In the genomic region with DNA sequence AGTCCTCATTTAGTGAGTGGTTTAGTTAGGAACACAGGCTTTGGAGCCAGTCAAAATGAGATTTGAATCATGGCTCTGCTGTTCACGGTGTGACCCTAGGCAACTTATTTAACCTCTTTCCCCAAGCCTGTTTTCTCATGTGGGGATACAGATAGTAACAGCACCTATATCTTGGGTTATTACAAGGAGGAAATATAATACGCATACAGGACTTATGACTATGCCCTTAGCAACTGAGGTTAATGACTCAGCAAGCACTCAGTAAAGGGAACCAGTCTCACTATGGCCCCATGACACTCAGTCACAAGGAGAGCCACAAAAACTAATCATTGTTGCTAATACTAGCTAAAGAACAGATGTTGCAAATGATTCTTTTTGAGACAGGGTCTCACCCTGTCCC, we compare ENCODE assay signal across 9 cellular contexts. TPM values are rescaled to one million over a fixed set of nuclear protein-coding genes. Genes with fewer than 3 reads are reported as not detected.
DNase-seq lines count a peak whose midpoint lies in the region; ATAC-seq and TF ChIP-seq lines count a peak whose summit lies in the region.
"Had no signal": no experiment of that assay in that cellular context is flagged by ENCODE, and none has a peak within 500 bp of the region (broad histone marks: within the 10 kb centered on the region; RNA-seq: fewer than 3 reads in every experiment).

No MANE protein-coding gene starts in this region.

- peak overlapping the region; percentile 37 for H3K9ac ChIP-seq in smooth muscle cell (ENCODE audit: low read depth)

- peaks cover 5 to 10% of the 10 kb centered on the region in 2 donors for H3K36me3 Mint-ChIP-seq in activated naive CD4-positive, alpha-beta T cell treated with anti-CD3 and anti-CD28 coated beads, Interleukin-2, amount 50 U/mL, for 72 hours

- H3K9me3 Mint-ChIP-seq in activated naive CD4-positive, alpha-beta T cell treated with anti-CD3 and anti-CD28 coated beads, Interleukin-2, amount 50 U/mL, for 72 hours, result peaks cover 4 to 6% of the 10 kb centered on the region in 2 donors

- no peaks in the 10 kb centered on the region for H4K20me1 ChIP-seq in smooth muscle cell (ENCODE audit: low read depth)

- peak overlapping the region; percentile 77 to 86 for H3K27ac Mint-ChIP-seq in activated naive CD4-positive, alpha-beta T cell treated with anti-CD3 and anti-CD28 coated beads, Interleukin-2, amount 50 U/mL, for 72 hours

- no peaks in the 10 kb centered on the region for H3K36me3 ChIP-seq in smooth muscle cell (ENCODE audit: low read depth)
- H3K36me3 ChIP-seq in SJCRH30, result no peaks in the 10 kb centered on the region

- DNase-seq in A172 (ENCODE audit: low spot score), result peak; percentile 82
- peak in 1 of 2 donors; percentile 31 for DNase-seq in activated naive CD4-positive, alpha-beta T cell treated with anti-CD3 and anti-CD28 coated beads, Interleukin-2, amount 50 U/mL, for 72 hours (ENCODE audit: low spot score in 2 of 2)
- no peak for DNase-seq in smooth muscle cell (lab: John Stamatoyannopoulos, UW; ENCODE audit: unreplicated experiment)
- no peak for DNase-seq in SJCRH30
- no peak for DNase-seq in NCI-H446 (lab: John Stamatoyannopoulos, UW)
- DNase-seq in DMS153 treated with DMSO at 0.1 percent for 48 hours (lab: John Stamatoyannopoulos, UW; ENCODE audit: unreplicated experiment), result no peak
- DNase-seq: right cardiac atrium had no signal

- H3K27me3 ChIP-seq in smooth muscle cell (ENCODE audit: low read depth) (no peaks in the 10 kb centered on the region), SJCRH30 (no peaks in the 10 kb centered on the region)

- no peaks in the 10 kb centered on the region for H3K79me2 ChIP-seq in smooth muscle cell (ENCODE audit: low read depth)

- H3K27ac ChIP-seq in smooth muscle cell (ENCODE audit: low read depth), result peak overlapping the region; percentile 64
- H3K27ac ChIP-seq in SJCRH30, result no peak overlapping the region

- H3K4me1 ChIP-seq in smooth muscle cell (ENCODE audit: low read depth), result no peaks in the 10 kb centered on the region
- H3K4me1 ChIP-seq in SJCRH30, result peaks cover 34% of the 10 kb centered on the region

- H3K9me3 ChIP-seq in smooth muscle cell (replicated peaks; ENCODE audit: low read depth), result no peaks in the 10 kb centered on the region
- no peaks in the 10 kb centered on the region for H3K9me3 ChIP-seq in SJCRH30 (replicated peaks)

- no peak for TF ChIP-seq CTCF in smooth muscle cell (IDR thresholded peaks at IDR 0.05; ENCODE audit: borderline replicate concordance, insufficient read depth, poor library complexity, severe bottlenecking)

- no peak overlapping the region for H2AFZ ChIP-seq in smooth muscle cell (ENCODE audit: low read depth)

- no peak overlapping the region for H3K4me2 ChIP-seq in smooth muscle cell

- WGBS in smooth muscle cell (ENCODE audit: low lambda C conversion rate), result 73% methylated on average over 2 of the region's 2 CpGs

- ATAC-seq in GM19025 (IDR thresholded peaks at IDR 0.05; ENCODE audit: low read depth, unreplicated experiment) (peak; percentile 84), HG03439 (IDR thresholded peaks at IDR 0.05; ENCODE audit: unreplicated experiment) (peak; percentile 70)
- ATAC-seq in activated naive CD4-positive, alpha-beta T cell treated with anti-CD3 and anti-CD28 coated beads, Interleukin-2, amount 50 U/mL, for 72 hours, result peak; percentile 89 to 94

- no peak overlapping the region for H3K4me3 ChIP-seq in smooth muscle cell
- no peak overlapping the region for H3K4me3 ChIP-seq in SJCRH30

- no peaks in the 10 kb centered on the region for H3F3A ChIP-seq in smooth muscle cell (ENCODE audit: low read depth)

RNA-seq across cellular contexts. Expression of a gene that starts 45.9 kb away (rescaled TPM):
- total RNA-seq in A172 (2014; rRNA removed; shearing (Covaris generic)), result 77.4 and 87.0 TPM in 2 replicates
- 1 to 10 TPM; 4.8 to 6.2 TPM for total RNA-seq in activated naive CD4-positive, alpha-beta T cell treated with anti-CD3 and anti-CD28 coated beads, Interleukin-2, amount 50 U/mL, for 72 hours
- 29.5 and 39.4 TPM in 2 replicates for total RNA-seq in smooth muscle cell
- 28.1 and 28.3 TPM in 2 replicates for polyA plus RNA-seq in smooth muscle cell
- total RNA-seq in SJCRH30 (2014; rRNA removed; shearing (Covaris generic)), result 11.6 and 12.2 TPM in 2 replicates
